Comparison of ENCODE assay signal across 7 cellular contexts in the genomic region with DNA sequence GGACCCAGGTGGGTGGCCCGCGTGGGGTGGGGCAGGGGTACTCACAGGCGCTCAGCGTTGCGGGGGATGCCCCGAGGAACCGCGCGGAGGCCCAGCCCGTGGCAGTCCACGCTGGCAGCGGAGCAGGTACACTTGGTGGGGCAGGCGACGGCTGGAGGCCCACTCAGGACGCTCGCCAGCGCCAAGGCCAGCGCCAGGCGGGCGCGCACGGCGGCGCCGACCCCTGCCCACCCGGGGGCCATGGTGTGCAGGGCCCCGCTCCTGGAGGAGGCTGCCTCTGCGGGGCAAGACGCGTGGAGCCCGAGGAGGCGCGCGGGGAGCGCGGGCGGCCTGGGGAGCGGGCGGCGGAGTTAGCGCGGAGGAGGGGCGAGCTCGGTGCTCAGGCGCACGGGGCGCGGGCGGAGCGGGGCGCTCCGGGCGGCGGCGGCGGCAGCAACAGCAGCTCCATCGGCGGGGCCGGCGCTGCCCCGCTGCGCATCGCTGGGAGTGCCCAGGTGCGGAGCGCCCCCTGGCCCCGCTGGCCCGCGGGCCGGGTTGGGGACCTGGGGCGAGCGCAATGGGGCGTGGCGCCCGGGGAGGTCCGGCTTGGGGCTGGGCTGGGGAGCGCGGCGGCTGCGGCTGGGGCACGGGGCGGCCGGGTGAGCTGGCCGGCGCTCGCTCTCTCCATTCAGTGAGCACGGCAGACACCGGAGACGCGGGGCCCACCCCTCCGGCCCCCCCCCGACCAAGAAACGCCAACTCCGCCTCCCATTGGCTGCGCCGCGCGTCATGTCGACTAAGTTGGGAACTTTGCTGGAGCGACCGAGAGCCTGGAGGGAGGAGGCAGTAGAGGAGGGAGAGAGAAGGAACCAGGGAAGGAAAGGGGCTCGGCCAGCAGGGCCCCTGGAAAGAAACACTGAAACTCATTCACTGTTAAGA. TPM values are rescaled to one million over a fixed set of nuclear protein-coding genes. Genes with fewer than 3 reads are reported as not detected.
DNase-seq lines count a peak whose midpoint lies in the region; TF ChIP-seq lines count a peak whose summit lies in the region.

A gene (minus strand): TSS at position 672 of the 918 bp plus-strand sequence. CDS start 430 bp downstream, at position 242.

- peak within 1 kb of the TSS; percentile 53 for H3K4me3 ChIP-seq in HUES6 (ENCODE audit: low read depth, low read length)
- peak within 1 kb of the TSS; percentile 57 to 88 (median 64) for H3K4me3 ChIP-seq in breast epithelium

- H3K9me3 ChIP-seq in HUES6 (ENCODE audit: control insufficient read depth, insufficient read depth, low read depth, low read length), result no peaks in the 10 kb centered on the region
- no peaks in the 10 kb centered on the region for H3K9me3 ChIP-seq in breast epithelium

- no peak for TF ChIP-seq CTCF in breast epithelium (IDR thresholded peaks at IDR 0.05)

- H3K27ac ChIP-seq in HUES6 (ENCODE audit: low read depth, low read length), result no peak within 1 kb of the TSS
- peak within 1 kb of the TSS; percentile 48 to 87 for H3K27ac ChIP-seq in breast epithelium

- intact Hi-C loops in breast epithelium (cut with DNase I; ENCODE audit: low total_unique reads), result no loop called here

- DNase-seq in breast epithelium (ENCODE audit: low spot score in 2 of 2), result peak; percentile 56 to 61
- peak; percentile 90 for DNase-seq in iPS-NIHi11 (ENCODE audit: low spot score)
- DNase-seq in stromal cell of bone marrow (ENCODE audit: low read depth), result peak; percentile 73
- DNase-seq in KG1 (lab: John Stamatoyannopoulos, UW), result no peak
- DNase-seq in SHP77 (lab: John Stamatoyannopoulos, UW), result no peak
- no peak for DNase-seq in midbrain (lab: John Stamatoyannopoulos, UW)

- peaks cover 64% of the 10 kb centered on the region for H3K27me3 ChIP-seq in HUES6 (ENCODE audit: control insufficient read depth, insufficient read depth, low read length)
- H3K27me3 ChIP-seq in breast epithelium, result peaks cover 0 to 15% of the 10 kb centered on the region in 2 donors

- H3K9ac ChIP-seq in HUES6 (ENCODE audit: low read length), result peak within 1 kb of the TSS; percentile 64

- H3K36me3 ChIP-seq in HUES6 (ENCODE audit: control insufficient read depth, insufficient read depth, low read length), result no peaks in the 10 kb centered on the region
- H3K36me3 ChIP-seq in breast epithelium, result no peaks in the 10 kb centered on the region

- H3K4me1 ChIP-seq in HUES6 (ENCODE audit: control insufficient read depth, insufficient read depth, low read length) (peaks cover 6% of the 10 kb centered on the region; the same call in 1 of the 2 replicates), breast epithelium (no peaks in the 10 kb centered on the region)

- TF ChIP-seq POLR2A in breast epithelium (IDR thresholded peaks at IDR 0.05), result no peak

RNA-seq across cellular contexts. Expression of the gene that starts here (rescaled TPM):
- total RNA-seq in breast epithelium, result 100 to 1,000 TPM in 1 of 3 donors, 10 to 100 TPM in 2; 30.7 to 103 (median 54.1) TPM

Comparison
In these comparisons a context has a peak if more than half of its experiments do, and no peak if none do; other contexts are left out.
1. DNase-seq: peak in breast epithelium (2 of 2), iPS-NIHi11 (single experiment) and stromal cell of bone marrow (single experiment); none in KG1 (single experiment), SHP77 (0 of 2) and midbrain (single experiment).